ENCODE assay signal across 1 cellular context in genomic region chr20:10674684-10675455, GRCh38.
TF ChIP-seq lines count a peak whose summit lies in the region.

No MANE protein-coding gene starts in this region.

TF ChIP-seq in HepG2, 621 proteins besides CTCF, POLR2A, EP300 and RAD21 (continued from another document and continues in another):
- TF ChIP-seq MXD1 (CRISPR knock-in tag; IDR thresholded peaks at IDR 0.05) (0 out of 2 replicates have a peak, but pooled peaks have one; percentile 22), EED (CRISPR knock-in tag; IDR thresholded peaks at IDR 0.05) (peak; percentile 76), MLXIP (CRISPR knock-in tag; IDR thresholded peaks at IDR 0.05; ENCODE audit: borderline replicate concordance) (0 out of 2 replicates have a peak, but pooled peaks have one; percentile 15), CBFB (CRISPR knock-in tag; IDR thresholded peaks at IDR 0.05) (0 out of 2 replicates have a peak, but pooled peaks have one; percentile 50), CREBL2 (CRISPR knock-in tag; IDR thresholded peaks at IDR 0.05; ENCODE audit: borderline replicate concordance) (no peak), ZNF331 (CRISPR knock-in tag; IDR thresholded peaks at IDR 0.05) (peak; percentile 71; the same call in 1 of the 2 replicates), ZBTB33 (CRISPR knock-in tag; IDR thresholded peaks at IDR 0.05) (peak; percentile 22; the same call in 1 of the 2 replicates), ZNF33B (CRISPR knock-in tag; IDR thresholded peaks at IDR 0.05) (peak; percentile 92; the same call in 1 of the 2 replicates), NRL (CRISPR knock-in tag; IDR thresholded peaks at IDR 0.05; ENCODE audit: borderline replicate concordance) (no peak; the same call in 1 of the 2 replicates), NBN (conservative IDR thresholded peaks at IDR 0.05) (no peak), GMEB2 (CRISPR knock-in tag; IDR thresholded peaks at IDR 0.05; ENCODE audit: low read depth) (no peak), KDM4B (CRISPR knock-in tag; IDR thresholded peaks at IDR 0.05) (no peak; the same call in 1 of the 2 replicates), ZNF441 (CRISPR knock-in tag; IDR thresholded peaks at IDR 0.05; ENCODE audit: borderline replicate concordance) (no peak), ZNF598 (CRISPR knock-in tag; IDR thresholded peaks at IDR 0.05; ENCODE audit: borderline replicate concordance) (peak; percentile 94), FOXC1 (CRISPR knock-in tag; IDR thresholded peaks at IDR 0.05; ENCODE audit: borderline replicate concordance) (peak; percentile 78), YEATS2 (CRISPR knock-in tag; IDR thresholded peaks at IDR 0.05; ENCODE audit: borderline replicate concordance) (peak; percentile 67), HES4 (CRISPR knock-in tag; IDR thresholded peaks at IDR 0.05; ENCODE audit: borderline replicate concordance) (no peak), RBAK (CRISPR knock-in tag; IDR thresholded peaks at IDR 0.05) (no peak), ZNF704 (CRISPR knock-in tag; IDR thresholded peaks at IDR 0.05; ENCODE audit: borderline replicate concordance) (0 out of 2 replicates have a peak, but pooled peaks have one; percentile 31), IRX3 (CRISPR knock-in tag; IDR thresholded peaks at IDR 0.05; ENCODE audit: borderline replicate concordance, low read depth) (peak; percentile 23; the same call in 1 of the 2 replicates), ZEB1 (IDR thresholded peaks at IDR 0.05; ENCODE audit: insufficient replicate concordance, low read depth) (no peak), TAF15 (IDR thresholded peaks at IDR 0.05; ENCODE audit: low read depth, low read length, poor library complexity, severe bottlenecking) (no peak), MTA3 (CRISPR knock-in tag; IDR thresholded peaks at IDR 0.05) (0 out of 2 replicates have a peak, but pooled peaks have one; percentile 32), HNF4A (CRISPR knock-in tag; IDR thresholded peaks at IDR 0.05) (0 out of 2 replicates have a peak, but pooled peaks have one; percentile 15), RBFOX2 (IDR thresholded peaks at IDR 0.05; ENCODE audit: low read depth, low read length) (no peak; the same call in 1 of the 2 replicates), HMGXB3 (CRISPR knock-in tag; IDR thresholded peaks at IDR 0.05; ENCODE audit: borderline replicate concordance) (no peak; the same call in 1 of the 2 replicates), ZNF260 (CRISPR knock-in tag; IDR thresholded peaks at IDR 0.05; ENCODE audit: borderline replicate concordance, low read depth) (no peak), TFDP2 (CRISPR knock-in tag; IDR thresholded peaks at IDR 0.05) (no peak), ZNF552 (CRISPR knock-in tag; IDR thresholded peaks at IDR 0.05; ENCODE audit: borderline replicate concordance) (0 out of 2 replicates have a peak, but pooled peaks have one; percentile 29), HIVEP1 (CRISPR knock-in tag; IDR thresholded peaks at IDR 0.05) (peak; percentile 93; the same call in 1 of the 2 replicates), AKNA (CRISPR knock-in tag; IDR thresholded peaks at IDR 0.05; ENCODE audit: borderline replicate concordance) (no peak), E2F5 (CRISPR knock-in tag; conservative IDR thresholded peaks at IDR 0.05) (no peak), ZNF383 (CRISPR knock-in tag; IDR thresholded peaks at IDR 0.05; ENCODE audit: borderline replicate concordance) (0 out of 2 replicates have a peak, but pooled peaks have one; percentile 13), PHF8 (CRISPR knock-in tag; IDR thresholded peaks at IDR 0.05) (peak; percentile 66), ZNF670 (CRISPR knock-in tag; IDR thresholded peaks at IDR 0.05; ENCODE audit: borderline replicate concordance) (peak; percentile 13; the same call in 1 of the 2 replicates)
